In genomic region chr19:52637718-52638585, GRCh38 we compare ENCODE assay signal across 8 cellular contexts. TPM values are rescaled to one million over a fixed set of nuclear protein-coding genes. Genes with fewer than 3 reads are reported as not detected.
DNase-seq lines count a peak whose midpoint lies in the region; FAIRE-seq and TF ChIP-seq lines count a peak whose summit lies in the region.

TSS of gene ZNF83 (minus strand) at chr19:52638355.

- no peaks in the 10 kb centered on the region for H3K27me3 ChIP-seq in CD4-positive, alpha-beta memory T cell (ENCODE audit: insufficient read depth, low read length)
- H3K27me3 ChIP-seq in OCI-LY3 (ENCODE audit: low read depth, low read length) = no peaks in the 10 kb centered on the region

- peak within 1 kb of the TSS; percentile 87 for H3K27ac ChIP-seq in CD4-positive, alpha-beta memory T cell (ENCODE audit: low read depth, low read length)
- H3K27ac ChIP-seq in OCI-LY3 (ENCODE audit: low read length) = peak within 1 kb of the TSS; percentile 70

- peak; percentile 85 to 95 (median 92) for DNase-seq in CD4-positive, alpha-beta memory T cell
- DNase-seq in GM20000 (ENCODE audit: low spot score) = peak; percentile 94
- DNase-seq in HTR-8/SVneo (ENCODE audit: insufficient read length, low spot score) = peak; percentile 86
- DNase-seq in activated T-cell treated with anti-CD3 and anti-CD28 coated beads for 4 hours = peak; percentile 89
- DNase-seq in epithelial cell of proximal tubule (ENCODE audit: low read depth) = no peak
- DNase-seq in mucosa of gallbladder (ENCODE audit: low spot score) = peak; percentile 98
- peak; percentile 83 for DNase-seq in stimulated activated CD8-positive, alpha-beta memory T cell treated with anti-CD3 and anti-CD28 coated beads, Interleukin-4, amount 100 ng/mL, for 24 hours (ENCODE audit: low read depth)

- H3K27me3 Mint-ChIP-seq in CD4-positive, alpha-beta memory T cell = no peaks in the 10 kb centered on the region

- FAIRE-seq in HTR-8/SVneo (lab: Jason Lieb, UNC) = peak; percentile 62

- peak within 1 kb of the TSS; percentile 90 to 99 (median 98) for H3K27ac Mint-ChIP-seq in CD4-positive, alpha-beta memory T cell

- no peaks in the 10 kb centered on the region for H3K9me3 ChIP-seq in CD4-positive, alpha-beta memory T cell (ENCODE audit: control insufficient read depth in 1 of 2, low read length in 2 of 2)
- H3K9me3 ChIP-seq in OCI-LY3 (ENCODE audit: insufficient read depth, low read length) = no peaks in the 10 kb centered on the region

- H3K4me3 Mint-ChIP-seq in CD4-positive, alpha-beta memory T cell = peak within 1 kb of the TSS; percentile 91 to 99 (median 97)

- H3K36me3 Mint-ChIP-seq in CD4-positive, alpha-beta memory T cell = peaks cover 16 to 18% of the 10 kb centered on the region in 2 donors

- H3K36me3 ChIP-seq in CD4-positive, alpha-beta memory T cell (ENCODE audit: insufficient read depth, low read length) = no peaks in the 10 kb centered on the region
- peaks cover 3% of the 10 kb centered on the region for H3K36me3 ChIP-seq in OCI-LY3 (replicated peaks; ENCODE audit: low read depth, low read length)

- H3K4me2 ChIP-seq in OCI-LY3 (ENCODE audit: low read length) = peak within 1 kb of the TSS; percentile 92

- H3K79me2 ChIP-seq in OCI-LY3 (ENCODE audit: low read length) = peaks cover 11% of the 10 kb centered on the region

- no peaks in the 10 kb centered on the region for H4K20me1 ChIP-seq in OCI-LY3 (ENCODE audit: insufficient read depth, low read length)

- peak within 1 kb of the TSS; percentile 67 for H2AFZ ChIP-seq in OCI-LY3 (ENCODE audit: low read depth, low read length)

- CTCF ChIA-PET in CD4-positive, alpha-beta memory T cell (lab: Charles Lee; ENCODE audit: partially characterized antibody) = interaction anchor here (0.9 kb wide), 1 partner anchor 111 kb away, joined by 3 read pairs; no protein-coding TSS in a partner anchor

- peak within 1 kb of the TSS; percentile 95 for H3K9ac ChIP-seq in OCI-LY3 (ENCODE audit: low read length)

- H3K4me3 ChIP-seq in CD4-positive, alpha-beta memory T cell (ENCODE audit: low read length in 2 of 2) = peak within 1 kb of the TSS; percentile 72 to 98
- H3K4me3 ChIP-seq in OCI-LY3 (ENCODE audit: low read length) (peak within 1 kb of the TSS; percentile 83), epithelial cell of proximal tubule (ENCODE audit: low read depth, low read length) (peak within 1 kb of the TSS; percentile 95)

- intact Hi-C loops in CD4-positive, alpha-beta memory T cell (cut with micrococcal nuclease) = loop anchor here (1.0 to 5.0 kb wide), 9 partner anchors 37 to 559 kb away; partner anchors contain the start of genes ZNF480, ZNF610, ZNF611 and ZNF701

- POLR2A ChIA-PET in CD4-positive, alpha-beta memory T cell (lab: Charles Lee; ENCODE audit: partially characterized antibody) = interaction anchor here (0.6 to 1.4 kb wide), 8 partner anchors 36 to 342 kb away, joined by 3 to 6 read pairs (median 3); no protein-coding TSS in a partner anchor

- peaks cover 20% of the 10 kb centered on the region for H3K4me1 ChIP-seq in CD4-positive, alpha-beta memory T cell (ENCODE audit: insufficient read depth, low read length)
- H3K4me1 ChIP-seq in OCI-LY3 (ENCODE audit: low read length) = peaks cover 9% of the 10 kb centered on the region

- TF ChIP-seq CTCF in GM20000 (IDR thresholded peaks at IDR 0.05; ENCODE audit: extremely low read depth, missing control alignments) = no peak
- TF ChIP-seq CTCF in OCI-LY3 (IDR thresholded peaks at IDR 0.05; ENCODE audit: low read depth, low read length) = no peak
- TF ChIP-seq CTCF in epithelial cell of proximal tubule (conservative IDR thresholded peaks at IDR 0.05; ENCODE audit: low read depth, low read length) = no peak

- peaks cover 0 to 31% (median 13%) of the 10 kb centered on the region in 8 donors for H3K9me3 Mint-ChIP-seq in CD4-positive, alpha-beta memory T cell

- peaks cover 10 to 23% (median 16%) of the 10 kb centered on the region in 4 donors for H3K4me1 Mint-ChIP-seq in CD4-positive, alpha-beta memory T cell

RNA-seq across cellular contexts. Expression of gene ZNF83, which starts in this region (rescaled TPM):
- 100 to 1,000 TPM; 128 to 130 TPM for total RNA-seq in CD4-positive, alpha-beta memory T cell
- polyA plus RNA-seq in CD4-positive, alpha-beta memory T cell = 10 to 100 TPM; 10.7 to 25.6 TPM
- total RNA-seq in epithelial cell of proximal tubule = 21.8 and 46.5 TPM in 2 replicates
- total RNA-seq in mucosa of gallbladder = 80.9 TPM
